In the genomic region with DNA sequence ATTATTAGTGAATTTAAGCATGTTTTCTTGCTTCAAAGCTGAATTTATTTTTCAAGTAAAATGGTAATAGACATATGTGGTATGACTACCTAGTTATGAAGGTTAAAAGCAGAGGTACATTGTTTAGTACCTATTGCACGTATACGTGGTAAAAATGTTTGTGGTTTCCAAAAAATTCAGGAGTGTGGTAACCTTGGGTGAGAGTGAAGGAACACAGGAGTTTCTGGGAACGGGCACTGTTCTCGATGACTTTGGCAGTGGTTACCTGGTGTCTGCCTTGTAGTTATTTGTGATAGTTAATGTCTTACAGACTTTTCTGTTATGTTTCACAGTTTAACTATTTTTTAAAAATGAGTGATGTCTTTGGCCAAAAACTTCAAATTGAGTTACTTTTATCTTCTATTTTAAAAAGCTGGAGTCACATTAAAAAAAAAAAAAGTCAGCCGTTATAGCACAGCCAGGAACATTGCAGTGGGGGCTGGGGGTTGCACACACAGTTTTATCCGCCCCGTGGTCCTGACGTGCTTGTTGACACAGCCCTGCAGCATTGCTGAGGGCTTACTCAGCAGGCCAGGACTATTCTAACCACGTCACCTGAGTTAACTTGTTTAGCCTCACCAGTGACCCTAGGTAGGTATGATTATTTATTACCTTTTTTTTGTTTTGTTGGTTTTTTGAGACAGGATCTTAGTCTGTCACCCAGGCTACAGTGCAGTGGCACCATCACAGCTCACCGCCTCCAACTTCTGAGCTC, we compare ENCODE assay signal across 13 cellular contexts. TPM values are rescaled to one million over a fixed set of nuclear protein-coding genes. Genes with fewer than 3 reads are reported as not detected.
A peak's percentile ranks its signal among the peaks of the same experiment; 100 is the strongest.
DNase-seq lines count a peak whose midpoint lies in the region; ATAC-seq, FAIRE-seq and TF ChIP-seq lines count a peak whose summit lies in the region.
"Had no signal": no experiment of that assay in that cellular context is flagged by ENCODE, and none has a peak within 500 bp of the region (broad histone marks: within the 10 kb centered on the region; RNA-seq: fewer than 3 reads in every experiment).

No MANE protein-coding gene starts in this region.

- peaks cover 28% of the 10 kb centered on the region for H3K4me1 ChIP-seq in osteoblast (ENCODE audit: insufficient read depth, low read length)
- H3K4me1 ChIP-seq: psoas muscle had no signal

- peaks cover 3% of the 10 kb centered on the region for H4K20me1 ChIP-seq in osteoblast (ENCODE audit: insufficient read depth, low read length)

- H2AFZ ChIP-seq in osteoblast (ENCODE audit: low read length) = no peak overlapping the region

- no peaks in the 10 kb centered on the region for H3K9me3 ChIP-seq in osteoblast (ENCODE audit: low read depth, low read length)
- H3K9me3 ChIP-seq: psoas muscle had no signal

- H3K4me3 ChIP-seq in fibroblast of mammary gland (ENCODE audit: control insufficient read depth, low read depth, low read length) (no peak overlapping the region), osteoblast (ENCODE audit: insufficient read depth, low read length) (no peak overlapping the region), foreskin fibroblast (ENCODE audit: low read depth in 1 of 2, low read length in 2 of 2) (no peak overlapping the region)
- H3K4me3 ChIP-seq: psoas muscle had no signal

- DNase-seq in H54 (ENCODE audit: insufficient read length, low spot score) (peak; percentile 73), SW480 (ENCODE audit: low spot score) (peak; percentile 62), fibroblast of mammary gland (ENCODE audit: low read depth) (peak; percentile 58), osteoblast (ENCODE audit: insufficient read length, low spot score, missing footprints) (no peak), foreskin fibroblast (no peak), NCI-H82 (lab: John Stamatoyannopoulos, UW) (no peak)
- DNase-seq: activated effector memory CD4-positive, alpha-beta T cell treated with Interleukin-2 at 50 U/mL for 16 hours; CD4-positive, alpha-beta T cell; NCI-H1436 treated with DMSO at 0.1 percent for 48 hours; OCI-M1; psoas muscle had no signal

- no peak for TF ChIP-seq POLR2A in H54 (IDR thresholded peaks at IDR 0.05; ENCODE audit: low read depth, low read length)

- no peak overlapping the region for H3K4me2 ChIP-seq in osteoblast (ENCODE audit: insufficient read depth, low read length)

- H3K27ac ChIP-seq in osteoblast (ENCODE audit: low read depth, low read length) = peak overlapping the region; percentile 58
- H3K27ac ChIP-seq: psoas muscle had no signal

- H3K27me3 ChIP-seq in osteoblast (ENCODE audit: insufficient read depth, low read length) = no peaks in the 10 kb centered on the region

- FAIRE-seq in H54 (lab: Jason Lieb, UNC) = no peak

- no peak for TF ChIP-seq CTCF in fibroblast of mammary gland (conservative IDR thresholded peaks at IDR 0.05; ENCODE audit: control insufficient read depth, insufficient read depth, low read depth, low read length)
- TF ChIP-seq CTCF in osteoblast (IDR thresholded peaks at IDR 0.05; ENCODE audit: extremely low read depth, low read depth, low read length) = no peak
- no peak for TF ChIP-seq CTCF in foreskin fibroblast (IDR thresholded peaks at IDR 0.05; ENCODE audit: low read depth, low read length)

- ATAC-seq in HG03280 (IDR thresholded peaks at IDR 0.05; ENCODE audit: unreplicated experiment) = no peak
- no peak for ATAC-seq in HG03521 (IDR thresholded peaks at IDR 0.05; ENCODE audit: unreplicated experiment)

- peaks cover 54% of the 10 kb centered on the region for H3K36me3 ChIP-seq in osteoblast (ENCODE audit: insufficient read depth, low read length)

- H3K79me2 ChIP-seq in osteoblast (ENCODE audit: insufficient read depth, low read length) = peaks cover 77% of the 10 kb centered on the region

RNA-seq across cellular contexts. Expression of a gene that starts 10.9 kb away (rescaled TPM):
- total RNA-seq in osteoblast = 22.8 and 26.2 TPM in 2 replicates

RNA-seq across cellular contexts. Expression of a gene that starts 17.0 kb away (rescaled TPM):
- total RNA-seq in osteoblast = 64.1 and 71.0 TPM in 2 replicates

Comparison
In these comparisons a context has a peak if more than half of its experiments do, and no peak if none do; other contexts are left out.
1. DNase-seq: peak in H54 (single experiment), SW480 (single experiment) and fibroblast of mammary gland (single experiment); none in osteoblast (single experiment), foreskin fibroblast (0 of 2) and NCI-H82 (single experiment).